In the genomic region with DNA sequence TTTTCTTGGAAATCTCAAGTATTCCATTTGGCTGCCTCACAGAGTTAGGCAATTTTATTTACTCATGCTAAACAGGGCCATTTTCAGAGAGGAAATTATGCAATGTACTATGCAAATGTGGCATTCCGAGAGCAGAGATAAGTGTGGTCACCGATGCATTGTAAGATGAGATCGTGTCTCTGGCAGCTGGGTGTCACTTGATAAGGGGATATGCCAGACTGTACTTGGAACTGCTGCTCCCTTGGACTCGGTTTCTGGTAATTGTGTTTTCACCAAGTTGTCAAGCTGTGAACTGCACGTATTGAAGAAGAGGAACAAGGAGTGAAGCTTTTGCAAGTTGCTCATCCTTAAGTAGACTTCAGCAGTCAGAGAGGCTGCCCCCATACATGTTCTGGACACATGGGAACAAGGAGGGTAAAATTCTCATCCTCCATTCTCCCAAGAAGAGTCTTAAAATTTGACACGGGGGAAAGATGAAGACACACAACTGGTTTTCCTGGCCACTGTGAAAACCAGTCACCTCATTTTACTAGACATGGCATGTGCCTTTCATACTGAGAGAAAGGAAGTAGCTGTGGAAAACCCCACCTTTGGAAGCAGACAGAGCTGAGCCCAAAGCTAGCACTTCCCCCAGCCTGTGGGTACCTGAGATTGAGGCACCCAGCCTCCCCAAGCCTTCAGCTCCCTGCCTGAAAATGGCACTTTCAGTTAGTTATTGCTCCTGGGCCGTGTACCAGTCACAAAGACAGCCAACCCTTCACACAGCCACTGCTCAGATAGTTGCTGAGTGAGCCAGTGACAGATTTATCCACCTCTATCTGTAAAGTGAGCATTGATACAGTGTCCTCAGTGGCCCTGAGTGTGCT, we compare ENCODE assay signal across 8 cellular contexts.
DNase-seq lines count a peak whose midpoint lies in the region; ATAC-seq and TF ChIP-seq lines count a peak whose summit lies in the region.

No MANE protein-coding gene starts in this region.

- H3K36me3 Mint-ChIP-seq in effector memory CD8-positive, alpha-beta T cell (ENCODE audit: insufficient read depth), result peaks cover 2% of the 10 kb centered on the region

- no peaks in the 10 kb centered on the region for H3K27me3 Mint-ChIP-seq in effector memory CD8-positive, alpha-beta T cell

- H3K27ac Mint-ChIP-seq in effector memory CD8-positive, alpha-beta T cell, result peak overlapping the region; percentile 39 to 64

- H3K4me1 Mint-ChIP-seq in effector memory CD8-positive, alpha-beta T cell (ENCODE audit: low read depth in 2 of 2), result peaks cover 14 to 25% of the 10 kb centered on the region in 2 donors

- H3K4me3 ChIP-seq in GM06990 (replicated peaks; ENCODE audit: low read depth, low read length) (no peak overlapping the region; the same call in 1 of the 2 replicates), SK-N-MC (peak overlapping the region; percentile 51)
- H3K4me3 ChIP-seq in Jurkat, Clone E6-1 (ENCODE audit: low read length), result no peak overlapping the region

- no peak overlapping the region for H3K27ac ChIP-seq in SK-N-MC

- no peak for TF ChIP-seq CTCF in GM06990 (IDR thresholded peaks at IDR 0.05; ENCODE audit: insufficient read depth, low read length, poor library complexity, severe bottlenecking)

- H3K36me3 ChIP-seq in GM06990 (ENCODE audit: control insufficient read depth, insufficient read depth, low read length) (no peaks in the 10 kb centered on the region), SK-N-MC (ENCODE audit: insufficient read depth, low read length) (no peaks in the 10 kb centered on the region)

- H3K4me3 Mint-ChIP-seq in effector memory CD8-positive, alpha-beta T cell, result peak overlapping the region; percentile 23 to 41

- DNase-seq in GM06990 (ENCODE audit: extremely low read depth, insufficient read length) (peak; percentile 72), SK-N-MC (ENCODE audit: low read depth, low spot score) (peak; percentile 84), myocyte (ENCODE audit: low read depth) (peak; percentile 84), HEK293T (ENCODE audit: extremely low spot score) (no peak), NCI-H1417 treated with DMSO at 0.1 percent for 48 hours (lab: John Stamatoyannopoulos, UW) (no peak)
- DNase-seq in Jurkat, Clone E6-1 (ENCODE audit: low read depth, low spot score), result peak; percentile 78
- no peak for DNase-seq in effector memory CD8-positive, alpha-beta T cell

- CTCF ChIA-PET in HEK293T (lab: Yijun Ruan, JAX), result interaction anchor here (0.5 kb wide), 1 partner anchor 1360 kb away, joined by 3 read pairs; no protein-coding TSS in a partner anchor

- no peaks in the 10 kb centered on the region for H3K9me3 ChIP-seq in SK-N-MC (ENCODE audit: low read depth, low read length)

- no peak overlapping the region for H3K9ac ChIP-seq in SK-N-MC (ENCODE audit: insufficient read length)

- no peaks in the 10 kb centered on the region for H3K9me3 Mint-ChIP-seq in effector memory CD8-positive, alpha-beta T cell

- ATAC-seq in GM21576 (IDR thresholded peaks at IDR 0.05; ENCODE audit: unreplicated experiment), result peak; percentile 58
- peak; percentile 87 for ATAC-seq in effector memory CD8-positive, alpha-beta T cell (replicated peaks)

- POLR2A ChIA-PET in HEK293T (lab: Yijun Ruan, JAX), result no interaction called here

- no peaks in the 10 kb centered on the region for H3K27me3 ChIP-seq in GM06990 (replicated peaks; ENCODE audit: control insufficient read depth, insufficient read depth, low read length)

TF ChIP-seq in HEK293T, 16 proteins besides CTCF, POLR2A, EP300 and RAD21:
- TF ChIP-seq BHLHE40 (IDR thresholded peaks at IDR 0.05; ENCODE audit: borderline replicate concordance) (no peak), ELF4 (IDR thresholded peaks at IDR 0.05) (no peak), FOXM1 (IDR thresholded peaks at IDR 0.05; ENCODE audit: borderline replicate concordance) (no peak), FOXK2 (IDR thresholded peaks at IDR 0.05) (no peak), CTBP1 (IDR thresholded peaks at IDR 0.05; ENCODE audit: borderline replicate concordance) (no peak), SUZ12 (IDR thresholded peaks at IDR 0.05) (no peak), LEF1 (IDR thresholded peaks at IDR 0.05; ENCODE audit: borderline replicate concordance) (no peak), HDGF (IDR thresholded peaks at IDR 0.05; ENCODE audit: borderline replicate concordance) (no peak)
- TF ChIP-seq, protein P1, sequence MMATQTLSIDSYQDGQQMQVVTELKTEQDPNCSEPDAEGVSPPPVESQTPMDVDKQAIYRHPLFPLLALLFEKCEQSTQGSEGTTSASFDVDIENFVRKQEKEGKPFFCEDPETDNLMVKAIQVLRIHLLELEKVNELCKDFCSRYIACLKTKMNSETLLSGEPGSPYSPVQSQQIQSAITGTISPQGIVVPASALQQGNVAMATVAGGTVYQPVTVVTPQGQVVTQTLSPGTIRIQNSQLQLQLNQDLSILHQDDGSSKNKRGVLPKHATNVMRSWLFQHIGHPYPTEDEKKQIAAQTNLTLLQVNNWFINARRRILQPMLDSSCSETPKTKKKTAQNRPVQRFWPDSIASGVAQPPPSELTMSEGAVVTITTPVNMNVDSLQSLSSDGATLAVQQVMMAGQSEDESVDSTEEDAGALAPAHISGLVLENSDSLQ (IDR thresholded peaks at IDR 0.05), result no peak

Comparison
In these comparisons a context has a peak if more than half of its experiments do, and no peak if none do; other contexts are left out.
1. DNase-seq: peak in GM06990 (single experiment), Jurkat, Clone E6-1 (single experiment), SK-N-MC (single experiment) and myocyte (single experiment); none in effector memory CD8-positive, alpha-beta T cell (0 of 3), HEK293T (single experiment) and NCI-H1417 treated with DMSO at 0.1 percent for 48 hours (single experiment).